In genomic region chr2:160300203-160300602, GRCh38 we compare ENCODE assay signal across 20 cellular contexts.
DNase-seq lines count a peak whose midpoint lies in the region; ATAC-seq and TF ChIP-seq lines count a peak whose summit lies in the region.
"Had no signal": no experiment of that assay in that cellular context is flagged by ENCODE, and none has a peak within 500 bp of the region (broad histone marks: within the 10 kb centered on the region; RNA-seq: fewer than 3 reads in every experiment).

No MANE protein-coding gene starts in this region.

- no peaks in the 10 kb centered on the region for H3K9me2 ChIP-seq in PC-3 (replicated peaks; ENCODE audit: low read length)

- ATAC-seq in activated naive CD8-positive, alpha-beta T cell treated with anti-CD3 and anti-CD28 coated beads, Interleukin-2, amount 50 U/mL, for 24 hours, result no peak
- no peak for ATAC-seq in central memory CD8-positive, alpha-beta T cell (replicated peaks; ENCODE audit: extremely low read depth, poor library complexity, severe bottlenecking)
- ATAC-seq in PC-3, result no peak
- ATAC-seq in upper lobe of right lung, result no peak
- ATAC-seq in HG02970 (IDR thresholded peaks at IDR 0.05; ENCODE audit: low FRiP score, unreplicated experiment), result no peak
- ATAC-seq: sciatic nerve had no signal

- no TSS peak for BruUV-seq in PC-3 (replicated peaks; lab: Mats Ljungman, UMichigan)

- H3K36me3 ChIP-seq in SJSA1 (peaks cover 74% of the 10 kb centered on the region), osteoblast (ENCODE audit: insufficient read depth, low read length) (peaks cover 30% of the 10 kb centered on the region), PC-3 (ENCODE audit: low read depth, low read length) (peaks cover 35% of the 10 kb centered on the region), upper lobe of right lung (peaks cover 78% of the 10 kb centered on the region)

- peaks cover 51% of the 10 kb centered on the region for H3K4me1 ChIP-seq in SJSA1 (replicated peaks)
- H3K4me1 ChIP-seq in osteoblast (ENCODE audit: insufficient read depth, low read length), result peaks cover 23% of the 10 kb centered on the region
- H3K4me1 ChIP-seq in PC-3 (ENCODE audit: insufficient read depth, low read length), result peaks cover 2% of the 10 kb centered on the region
- peaks cover 7% of the 10 kb centered on the region for H3K4me1 ChIP-seq in upper lobe of right lung

- POLR2A ChIA-PET in PC-3 (lab: Charles Lee; ENCODE audit: unreplicated experiment), result no interaction called here

- H3K9ac ChIP-seq in PC-3 (ENCODE audit: low read length), result no peak overlapping the region

- H3K27me3 Mint-ChIP-seq in activated naive CD8-positive, alpha-beta T cell treated with anti-CD3 and anti-CD28 coated beads, Interleukin-2, amount 50 U/mL, for 24 hours, result no peaks in the 10 kb centered on the region
- no peaks in the 10 kb centered on the region for H3K27me3 Mint-ChIP-seq in activated naive CD8-positive, alpha-beta T cell treated with anti-CD3 and anti-CD28 coated beads for 36 hours
- H3K27me3 Mint-ChIP-seq in central memory CD8-positive, alpha-beta T cell, result no peaks in the 10 kb centered on the region
- H3K27me3 Mint-ChIP-seq: type B pancreatic cell had no signal

- peaks cover 68% of the 10 kb centered on the region for H3K4me1 Mint-ChIP-seq in activated naive CD8-positive, alpha-beta T cell treated with anti-CD3 and anti-CD28 coated beads, Interleukin-2, amount 50 U/mL, for 24 hours
- H3K4me1 Mint-ChIP-seq in activated naive CD8-positive, alpha-beta T cell treated with anti-CD3 and anti-CD28 coated beads for 36 hours, result peaks cover 62% of the 10 kb centered on the region
- peaks cover 68% of the 10 kb centered on the region for H3K4me1 Mint-ChIP-seq in central memory CD8-positive, alpha-beta T cell

- CTCF ChIA-PET in PC-3 (lab: Charles Lee), result no interaction called here

- H3K27ac ChIP-seq in SJSA1, result peak overlapping the region; percentile 69
- peak overlapping the region; percentile 58 for H3K27ac ChIP-seq in osteoblast (ENCODE audit: low read depth, low read length)
- H3K27ac ChIP-seq in PC-3 (ENCODE audit: low read length), result no peak overlapping the region
- no peak overlapping the region for H3K27ac ChIP-seq in upper lobe of right lung
- H3K27ac ChIP-seq: adrenal gland, coronary artery had no signal

- H3K4me3 Mint-ChIP-seq in activated naive CD8-positive, alpha-beta T cell treated with anti-CD3 and anti-CD28 coated beads, Interleukin-2, amount 50 U/mL, for 24 hours, result no peak overlapping the region
- H3K4me3 Mint-ChIP-seq in activated naive CD8-positive, alpha-beta T cell treated with anti-CD3 and anti-CD28 coated beads for 36 hours, result no peak overlapping the region
- no peak overlapping the region for H3K4me3 Mint-ChIP-seq in central memory CD8-positive, alpha-beta T cell
- H3K4me3 Mint-ChIP-seq: activated T-helper 1 cell treated with anti-CD3 and anti-CD28 coated beads, Interleukin-12 subunit alpha, Interleukin-12 subunit beta, Interleukin-2, Interleukin-4 antibody, amounts not matched to agents 30 ng/mL and 10 ng/mL and 1 ng/mL, durations not matched to agents 14 hours and 24 hours and 36 hours; type B pancreatic cell had no signal

- H3K79me2 ChIP-seq in osteoblast (ENCODE audit: insufficient read depth, low read length) (peaks cover 31% of the 10 kb centered on the region), PC-3 (ENCODE audit: low read length) (no peaks in the 10 kb centered on the region)

- peaks cover 57% of the 10 kb centered on the region for H3K36me3 Mint-ChIP-seq in activated naive CD8-positive, alpha-beta T cell treated with anti-CD3 and anti-CD28 coated beads, Interleukin-2, amount 50 U/mL, for 24 hours (ENCODE audit: low read depth)
- H3K36me3 Mint-ChIP-seq in activated naive CD8-positive, alpha-beta T cell treated with anti-CD3 and anti-CD28 coated beads for 36 hours, result peaks cover 57% of the 10 kb centered on the region
- peaks cover 42% of the 10 kb centered on the region for H3K36me3 Mint-ChIP-seq in central memory CD8-positive, alpha-beta T cell (ENCODE audit: insufficient read depth)

- H3K4me2 ChIP-seq in osteoblast (ENCODE audit: insufficient read depth, low read length), result no peak overlapping the region
- no peak overlapping the region for H3K4me2 ChIP-seq in PC-3 (ENCODE audit: low read length)

- H3F3A ChIP-seq in PC-3 (ENCODE audit: low read length, unreplicated experiment), result no peaks in the 10 kb centered on the region

- peak overlapping the region; percentile 53 for H3K27ac Mint-ChIP-seq in activated naive CD8-positive, alpha-beta T cell treated with anti-CD3 and anti-CD28 coated beads, Interleukin-2, amount 50 U/mL, for 24 hours
- no peak overlapping the region for H3K27ac Mint-ChIP-seq in activated naive CD8-positive, alpha-beta T cell treated with anti-CD3 and anti-CD28 coated beads for 36 hours
- peak overlapping the region; percentile 64 for H3K27ac Mint-ChIP-seq in central memory CD8-positive, alpha-beta T cell (ENCODE audit: low read depth)
- H3K27ac Mint-ChIP-seq: type B pancreatic cell had no signal

- no peaks in the 10 kb centered on the region for H3K9me3 Mint-ChIP-seq in activated naive CD8-positive, alpha-beta T cell treated with anti-CD3 and anti-CD28 coated beads, Interleukin-2, amount 50 U/mL, for 24 hours
- no peaks in the 10 kb centered on the region for H3K9me3 Mint-ChIP-seq in activated naive CD8-positive, alpha-beta T cell treated with anti-CD3 and anti-CD28 coated beads for 36 hours
- H3K9me3 Mint-ChIP-seq in central memory CD8-positive, alpha-beta T cell, result no peaks in the 10 kb centered on the region
- H3K9me3 Mint-ChIP-seq: activated T-helper 1 cell treated with anti-CD3 and anti-CD28 coated beads, Interleukin-12 subunit alpha, Interleukin-12 subunit beta, Interleukin-2, Interleukin-4 antibody, amounts not matched to agents 30 ng/mL and 10 ng/mL and 1 ng/mL, durations not matched to agents 14 hours and 24 hours and 36 hours; type B pancreatic cell had no signal

- H3K4me3 ChIP-seq in SJSA1 (no peak overlapping the region), osteoblast (ENCODE audit: insufficient read depth, low read length) (no peak overlapping the region), PC-3 (ENCODE audit: low read length) (no peak overlapping the region), upper lobe of right lung (no peak overlapping the region)
- H3K4me3 ChIP-seq: adrenal gland, coronary artery had no signal

- intact Hi-C loops in PC-3 (cut with micrococcal nuclease), result no loop called here
- intact Hi-C loops in upper lobe of right lung (cut with DNase I), result no loop called here

- TF ChIP-seq CTCF in osteoblast (IDR thresholded peaks at IDR 0.05; ENCODE audit: extremely low read depth, low read depth, low read length) (no peak), PC-3 (conservative IDR thresholded peaks at IDR 0.05; ENCODE audit: low read depth, low read length) (no peak), upper lobe of right lung (IDR thresholded peaks at IDR 0.05) (no peak)

- H2AFZ ChIP-seq in osteoblast (ENCODE audit: low read length) (no peak overlapping the region), PC-3 (ENCODE audit: low read length) (no peak overlapping the region)

- peaks cover 3% of the 10 kb centered on the region for H4K20me1 ChIP-seq in osteoblast (ENCODE audit: insufficient read depth, low read length)
- no peaks in the 10 kb centered on the region for H4K20me1 ChIP-seq in PC-3 (ENCODE audit: low read length)

- H3K27me3 ChIP-seq in SJSA1 (replicated peaks) (no peaks in the 10 kb centered on the region), osteoblast (ENCODE audit: insufficient read depth, low read length) (no peaks in the 10 kb centered on the region), PC-3 (ENCODE audit: low read length) (no peaks in the 10 kb centered on the region), upper lobe of right lung (no peaks in the 10 kb centered on the region)
- H3K27me3 ChIP-seq: adrenal gland had no signal

- no peak for DNase-seq in activated naive CD8-positive, alpha-beta T cell treated with anti-CD3 and anti-CD28 coated beads, Interleukin-2, amount 50 U/mL, for 24 hours
- DNase-seq in activated naive CD8-positive, alpha-beta T cell treated with anti-CD3 and anti-CD28 coated beads for 36 hours, result no peak
- DNase-seq in SJSA1 (ENCODE audit: low read depth in 1 of 2, low spot score in 2 of 2), result no peak
- no peak for DNase-seq in central memory CD8-positive, alpha-beta T cell (ENCODE audit: low spot score in 2 of 2)
- no peak for DNase-seq in osteoblast (ENCODE audit: insufficient read length, low spot score, missing footprints)
- DNase-seq in PC-3, result no peak
- no peak for DNase-seq in upper lobe of right lung
- DNase-seq: adrenal gland; DMS 273 treated with DMSO at 0.1 percent for 48 hours; kidney; NCI-H1694; NCI-H69; posterior cingulate gyrus; stimulated activated CD8-positive, alpha-beta memory T cell treated with anti-CD3 and anti-CD28 coated beads, Interleukin-4, amount 100 ng/mL, for 48 hours; T-helper 9 cell had no signal

- H3K9me3 ChIP-seq in SJSA1 (replicated peaks), result no peaks in the 10 kb centered on the region
- no peaks in the 10 kb centered on the region for H3K9me3 ChIP-seq in osteoblast (ENCODE audit: low read depth, low read length)
- H3K9me3 ChIP-seq in PC-3 (ENCODE audit: low read length), result no peaks in the 10 kb centered on the region
- no peaks in the 10 kb centered on the region for H3K9me3 ChIP-seq in upper lobe of right lung
- H3K9me3 ChIP-seq: adrenal gland had no signal

Comparison
In these comparisons a context has a peak if more than half of its experiments do, and no peak if none do; other contexts are left out.
1. H3K27ac ChIP-seq: peak in SJSA1 (single experiment) and osteoblast (single experiment); none in PC-3 (single experiment) and upper lobe of right lung (single experiment).